ENCODE assay signal across 22 cellular contexts in genomic region chr6:75117701-75118100, GRCh38.
"Had no signal": no experiment of that assay in that cellular context is flagged by ENCODE, and none has a peak within 500 bp of the region (broad histone marks: within the 10 kb centered on the region; RNA-seq: fewer than 3 reads in every experiment).

No MANE protein-coding gene starts in this region.

- H3K36me3 ChIP-seq: right atrium auricular region had no signal

- H3K9me3 ChIP-seq: body of pancreas, mucosa of descending colon, right atrium auricular region had no signal

- H3K27me3 ChIP-seq: body of pancreas, right atrium auricular region had no signal

- H3K9me3 Mint-ChIP-seq: activated B cell treated with CpG ODN at 0.5 μM for 24 hours; activated CD4-positive, alpha-beta T cell treated with anti-CD3 and anti-CD28 coated beads, Interleukin-2, amount 10 ng/mL, durations not matched to agents 7 days and 5 days; activated T-helper 17 cell treated with anti-CD3 and anti-CD28 coated beads, Interleukin-2, amount 50 U/mL, for 72 hours; memory B cell; naive thymus-derived CD4-positive, alpha-beta T cell; T-helper 2 cell treated with Interferon-gamma antibody and Interleukin-4, amounts not matched to agents 5 μg/mL and 100 μg/mL, for 36 hours had no signal

- H3K27ac ChIP-seq: body of pancreas, epithelial cell of prostate, right atrium auricular region had no signal

- H3K27ac Mint-ChIP-seq: activated B cell treated with CpG ODN at 0.5 μM for 24 hours; activated CD4-positive, alpha-beta T cell treated with anti-CD3 and anti-CD28 coated beads, Interleukin-2, amount 10 ng/mL, durations not matched to agents 7 days and 5 days; activated T-helper 17 cell treated with anti-CD3 and anti-CD28 coated beads, Interleukin-2, amount 50 U/mL, for 72 hours; memory B cell; naive thymus-derived CD4-positive, alpha-beta T cell; T-helper 2 cell treated with Interferon-gamma antibody and Interleukin-4, amounts not matched to agents 5 μg/mL and 100 μg/mL, for 36 hours had no signal

- H3K4me1 Mint-ChIP-seq: activated B cell treated with CpG ODN at 0.5 μM for 24 hours; activated CD4-positive, alpha-beta T cell treated with anti-CD3 and anti-CD28 coated beads, Interleukin-2, amount 10 ng/mL, durations not matched to agents 7 days and 5 days; activated T-helper 17 cell treated with anti-CD3 and anti-CD28 coated beads, Interleukin-2, amount 50 U/mL, for 72 hours; memory B cell; naive thymus-derived CD4-positive, alpha-beta T cell had no signal

- DNase-seq: activated B cell treated with CpG ODN at 0.5 μM for 24 hours; activated CD4-positive, alpha-beta T cell treated with anti-CD3 and anti-CD28 coated beads, Interleukin-2, amount 10 ng/mL, durations not matched to agents 7 days and 5 days; activated CD8-positive, alpha-beta memory T cell treated with anti-CD3 and anti-CD28 coated beads for 24 hours; activated naive CD4-positive, alpha-beta T cell treated with Interleukin-2 at 50 U/mL for 16 hours; body of pancreas; hippocampal formation; kidney; left ventricle myocardium superior; mucosa of descending colon; naive thymus-derived CD4-positive, alpha-beta T cell; posterior cingulate gyrus; stimulated activated CD4-positive, alpha-beta T cell treated with anti-CD3 and anti-CD28 coated beads, Interleukin-4, amount 100 ng/mL, for 4 hours; stimulated activated CD8-positive, alpha-beta memory T cell treated with anti-CD3 and anti-CD28 coated beads, Interleukin-4, amount 100 ng/mL, for 48 hours; stimulated activated naive CD4-positive, alpha-beta T cell treated with Interleukin-2 at 50 U/mL for 16 hours; substantia nigra; trophoblast cell had no signal

- H3K4me1 ChIP-seq: right atrium auricular region had no signal

- H3K36me3 Mint-ChIP-seq: memory B cell; naive thymus-derived CD4-positive, alpha-beta T cell had no signal

- H3K4me3 Mint-ChIP-seq: activated B cell treated with CpG ODN at 0.5 μM for 24 hours; activated CD4-positive, alpha-beta T cell treated with anti-CD3 and anti-CD28 coated beads, Interleukin-2, amount 10 ng/mL, durations not matched to agents 7 days and 5 days; activated T-helper 17 cell treated with anti-CD3 and anti-CD28 coated beads, Interleukin-2, amount 50 U/mL, for 72 hours; memory B cell; naive thymus-derived CD4-positive, alpha-beta T cell; T-helper 2 cell treated with Interferon-gamma antibody and Interleukin-4, amounts not matched to agents 5 μg/mL and 100 μg/mL, for 36 hours had no signal

- ATAC-seq: activated T-helper 17 cell treated with anti-CD3 and anti-CD28 coated beads, Interleukin-2, amount 50 U/mL, for 72 hours; body of pancreas; left ventricle myocardium superior; mucosa of descending colon; naive thymus-derived CD4-positive, alpha-beta T cell had no signal

- H3K4me3 ChIP-seq: body of pancreas, mucosa of descending colon, right atrium auricular region, skin epidermis had no signal

- H3K27me3 Mint-ChIP-seq: activated CD4-positive, alpha-beta T cell treated with anti-CD3 and anti-CD28 coated beads, Interleukin-2, amount 10 ng/mL, durations not matched to agents 7 days and 5 days; memory B cell; naive thymus-derived CD4-positive, alpha-beta T cell had no signal
